In the genomic region with DNA sequence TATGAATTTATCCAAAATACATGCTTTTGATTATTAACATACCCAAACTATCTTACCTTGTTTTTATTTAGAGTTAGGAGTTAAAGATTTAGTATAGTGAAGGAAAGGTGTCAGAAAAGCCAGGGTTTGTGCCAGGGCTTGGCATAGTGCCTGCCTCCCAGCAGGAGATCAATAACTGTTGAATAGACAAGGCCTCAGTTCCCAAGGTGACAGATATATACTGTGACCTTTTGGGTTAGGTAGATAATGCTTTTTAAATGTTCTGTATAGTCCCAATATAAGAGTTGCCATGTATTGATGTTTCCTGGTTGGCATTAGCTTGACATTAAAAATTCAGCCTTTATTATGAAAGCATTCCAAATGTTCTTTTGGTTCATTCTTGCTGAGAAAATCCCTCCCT, we compare ENCODE assay signal across 1 cellular context.
TF ChIP-seq lines count a peak whose summit lies in the region.

No MANE protein-coding gene starts in this region.

TF ChIP-seq in HepG2, 621 proteins besides CTCF, POLR2A, EP300 and RAD21 (continued from another document):
- TF ChIP-seq, protein P1, sequence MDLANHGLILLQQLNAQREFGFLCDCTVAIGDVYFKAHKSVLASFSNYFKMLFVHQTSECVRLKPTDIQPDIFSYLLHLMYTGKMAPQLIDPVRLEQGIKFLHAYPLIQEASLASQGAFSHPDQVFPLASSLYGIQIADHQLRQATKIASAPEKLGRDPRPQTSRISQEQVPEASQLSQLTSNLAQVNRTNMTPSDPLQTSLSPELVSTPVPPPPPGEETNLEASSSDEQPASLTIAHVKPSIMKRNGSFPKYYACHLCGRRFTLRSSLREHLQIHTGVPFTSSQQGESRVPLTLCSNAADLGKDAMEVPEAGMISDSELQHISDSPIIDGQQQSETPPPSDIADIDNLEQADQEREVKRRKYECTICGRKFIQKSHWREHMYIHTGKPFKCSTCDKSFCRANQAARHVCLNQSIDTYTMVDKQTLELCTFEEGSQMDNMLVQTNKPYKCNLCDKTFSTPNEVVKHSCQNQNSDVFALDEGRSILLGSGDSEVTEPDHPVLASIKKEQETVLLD (CRISPR knock-in tag; IDR thresholded peaks at IDR 0.05; ENCODE audit: low read depth): no peak
- no peak for TF ChIP-seq FOXA3 (CRISPR knock-in tag; IDR thresholded peaks at IDR 0.05)
- TF ChIP-seq, protein P2, sequence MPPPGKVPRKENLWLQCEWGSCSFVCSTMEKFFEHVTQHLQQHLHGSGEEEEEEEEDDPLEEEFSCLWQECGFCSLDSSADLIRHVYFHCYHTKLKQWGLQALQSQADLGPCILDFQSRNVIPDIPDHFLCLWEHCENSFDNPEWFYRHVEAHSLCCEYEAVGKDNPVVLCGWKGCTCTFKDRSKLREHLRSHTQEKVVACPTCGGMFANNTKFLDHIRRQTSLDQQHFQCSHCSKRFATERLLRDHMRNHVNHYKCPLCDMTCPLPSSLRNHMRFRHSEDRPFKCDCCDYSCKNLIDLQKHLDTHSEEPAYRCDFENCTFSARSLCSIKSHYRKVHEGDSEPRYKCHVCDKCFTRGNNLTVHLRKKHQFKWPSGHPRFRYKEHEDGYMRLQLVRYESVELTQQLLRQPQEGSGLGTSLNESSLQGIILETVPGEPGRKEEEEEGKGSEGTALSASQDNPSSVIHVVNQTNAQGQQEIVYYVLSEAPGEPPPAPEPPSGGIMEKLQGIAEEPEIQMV (CRISPR knock-in tag; IDR thresholded peaks at IDR 0.05; ENCODE audit: low read depth): no peak
- TF ChIP-seq, protein P3, sequence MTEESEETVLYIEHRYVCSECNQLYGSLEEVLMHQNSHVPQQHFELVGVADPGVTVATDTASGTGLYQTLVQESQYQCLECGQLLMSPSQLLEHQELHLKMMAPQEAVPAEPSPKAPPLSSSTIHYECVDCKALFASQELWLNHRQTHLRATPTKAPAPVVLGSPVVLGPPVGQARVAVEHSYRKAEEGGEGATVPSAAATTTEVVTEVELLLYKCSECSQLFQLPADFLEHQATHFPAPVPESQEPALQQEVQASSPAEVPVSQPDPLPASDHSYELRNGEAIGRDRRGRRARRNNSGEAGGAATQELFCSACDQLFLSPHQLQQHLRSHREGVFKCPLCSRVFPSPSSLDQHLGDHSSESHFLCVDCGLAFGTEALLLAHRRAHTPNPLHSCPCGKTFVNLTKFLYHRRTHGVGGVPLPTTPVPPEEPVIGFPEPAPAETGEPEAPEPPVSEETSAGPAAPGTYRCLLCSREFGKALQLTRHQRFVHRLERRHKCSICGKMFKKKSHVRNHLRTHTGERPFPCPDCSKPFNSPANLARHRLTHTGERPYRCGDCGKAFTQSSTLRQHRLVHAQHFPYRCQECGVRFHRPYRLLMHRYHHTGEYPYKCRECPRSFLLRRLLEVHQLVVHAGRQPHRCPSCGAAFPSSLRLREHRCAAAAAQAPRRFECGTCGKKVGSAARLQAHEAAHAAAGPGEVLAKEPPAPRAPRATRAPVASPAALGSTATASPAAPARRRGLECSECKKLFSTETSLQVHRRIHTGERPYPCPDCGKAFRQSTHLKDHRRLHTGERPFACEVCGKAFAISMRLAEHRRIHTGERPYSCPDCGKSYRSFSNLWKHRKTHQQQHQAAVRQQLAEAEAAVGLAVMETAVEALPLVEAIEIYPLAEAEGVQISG (CRISPR knock-in tag; IDR thresholded peaks at IDR 0.05): no peak
- TF ChIP-seq, protein P4, sequence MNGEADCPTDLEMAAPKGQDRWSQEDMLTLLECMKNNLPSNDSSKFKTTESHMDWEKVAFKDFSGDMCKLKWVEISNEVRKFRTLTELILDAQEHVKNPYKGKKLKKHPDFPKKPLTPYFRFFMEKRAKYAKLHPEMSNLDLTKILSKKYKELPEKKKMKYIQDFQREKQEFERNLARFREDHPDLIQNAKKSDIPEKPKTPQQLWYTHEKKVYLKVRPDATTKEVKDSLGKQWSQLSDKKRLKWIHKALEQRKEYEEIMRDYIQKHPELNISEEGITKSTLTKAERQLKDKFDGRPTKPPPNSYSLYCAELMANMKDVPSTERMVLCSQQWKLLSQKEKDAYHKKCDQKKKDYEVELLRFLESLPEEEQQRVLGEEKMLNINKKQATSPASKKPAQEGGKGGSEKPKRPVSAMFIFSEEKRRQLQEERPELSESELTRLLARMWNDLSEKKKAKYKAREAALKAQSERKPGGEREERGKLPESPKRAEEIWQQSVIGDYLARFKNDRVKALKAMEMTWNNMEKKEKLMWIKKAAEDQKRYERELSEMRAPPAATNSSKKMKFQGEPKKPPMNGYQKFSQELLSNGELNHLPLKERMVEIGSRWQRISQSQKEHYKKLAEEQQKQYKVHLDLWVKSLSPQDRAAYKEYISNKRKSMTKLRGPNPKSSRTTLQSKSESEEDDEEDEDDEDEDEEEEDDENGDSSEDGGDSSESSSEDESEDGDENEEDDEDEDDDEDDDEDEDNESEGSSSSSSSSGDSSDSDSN (CRISPR knock-in tag; IDR thresholded peaks at IDR 0.05): no peak
- TF ChIP-seq ADNP (CRISPR knock-in tag; IDR thresholded peaks at IDR 0.05): no peak
- TF ChIP-seq CHCHD3 (CRISPR knock-in tag; IDR thresholded peaks at IDR 0.05): no peak
